Comparison of ENCODE assay signal across 1 cellular context in the genomic region with DNA sequence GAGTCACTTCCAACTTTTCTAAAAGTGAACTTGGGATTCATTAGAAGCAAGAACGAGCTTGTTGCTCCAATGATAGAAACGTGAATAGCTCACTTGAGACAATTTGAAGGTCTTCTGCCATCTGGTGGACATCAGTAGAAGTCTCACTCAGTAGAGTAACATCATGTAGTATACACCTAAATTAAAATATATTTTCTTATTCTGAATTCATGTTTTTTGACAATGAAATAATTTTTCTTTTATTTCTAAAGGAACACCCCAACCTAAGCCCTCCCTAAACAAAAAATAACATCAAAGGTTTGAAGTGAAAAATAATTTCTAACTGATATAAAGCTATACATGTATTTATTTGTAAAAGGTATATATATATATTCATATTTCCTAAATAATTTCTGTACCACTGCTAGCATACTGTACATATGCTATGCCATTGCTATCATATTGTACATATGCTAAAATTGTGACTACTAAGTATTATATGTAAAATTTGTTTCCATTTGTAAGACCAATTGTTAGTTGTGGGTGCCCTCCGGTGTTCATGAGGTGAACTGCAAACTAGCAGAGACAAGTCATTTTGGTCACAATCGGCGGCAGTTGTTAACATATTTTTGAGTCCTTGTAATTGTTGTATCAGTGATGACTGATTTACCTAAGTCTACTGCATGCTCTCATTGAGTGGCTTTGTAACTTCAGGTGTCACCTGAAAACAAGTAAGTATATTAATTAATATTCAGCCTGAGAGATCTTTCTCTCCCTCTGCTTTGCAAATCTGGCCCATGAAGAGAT.
TF ChIP-seq lines count a peak whose summit lies in the region.

No MANE protein-coding gene starts in this region.

TF ChIP-seq in H1, 55 proteins besides CTCF, POLR2A, EP300 and RAD21:
- TF ChIP-seq, protein P1, sequence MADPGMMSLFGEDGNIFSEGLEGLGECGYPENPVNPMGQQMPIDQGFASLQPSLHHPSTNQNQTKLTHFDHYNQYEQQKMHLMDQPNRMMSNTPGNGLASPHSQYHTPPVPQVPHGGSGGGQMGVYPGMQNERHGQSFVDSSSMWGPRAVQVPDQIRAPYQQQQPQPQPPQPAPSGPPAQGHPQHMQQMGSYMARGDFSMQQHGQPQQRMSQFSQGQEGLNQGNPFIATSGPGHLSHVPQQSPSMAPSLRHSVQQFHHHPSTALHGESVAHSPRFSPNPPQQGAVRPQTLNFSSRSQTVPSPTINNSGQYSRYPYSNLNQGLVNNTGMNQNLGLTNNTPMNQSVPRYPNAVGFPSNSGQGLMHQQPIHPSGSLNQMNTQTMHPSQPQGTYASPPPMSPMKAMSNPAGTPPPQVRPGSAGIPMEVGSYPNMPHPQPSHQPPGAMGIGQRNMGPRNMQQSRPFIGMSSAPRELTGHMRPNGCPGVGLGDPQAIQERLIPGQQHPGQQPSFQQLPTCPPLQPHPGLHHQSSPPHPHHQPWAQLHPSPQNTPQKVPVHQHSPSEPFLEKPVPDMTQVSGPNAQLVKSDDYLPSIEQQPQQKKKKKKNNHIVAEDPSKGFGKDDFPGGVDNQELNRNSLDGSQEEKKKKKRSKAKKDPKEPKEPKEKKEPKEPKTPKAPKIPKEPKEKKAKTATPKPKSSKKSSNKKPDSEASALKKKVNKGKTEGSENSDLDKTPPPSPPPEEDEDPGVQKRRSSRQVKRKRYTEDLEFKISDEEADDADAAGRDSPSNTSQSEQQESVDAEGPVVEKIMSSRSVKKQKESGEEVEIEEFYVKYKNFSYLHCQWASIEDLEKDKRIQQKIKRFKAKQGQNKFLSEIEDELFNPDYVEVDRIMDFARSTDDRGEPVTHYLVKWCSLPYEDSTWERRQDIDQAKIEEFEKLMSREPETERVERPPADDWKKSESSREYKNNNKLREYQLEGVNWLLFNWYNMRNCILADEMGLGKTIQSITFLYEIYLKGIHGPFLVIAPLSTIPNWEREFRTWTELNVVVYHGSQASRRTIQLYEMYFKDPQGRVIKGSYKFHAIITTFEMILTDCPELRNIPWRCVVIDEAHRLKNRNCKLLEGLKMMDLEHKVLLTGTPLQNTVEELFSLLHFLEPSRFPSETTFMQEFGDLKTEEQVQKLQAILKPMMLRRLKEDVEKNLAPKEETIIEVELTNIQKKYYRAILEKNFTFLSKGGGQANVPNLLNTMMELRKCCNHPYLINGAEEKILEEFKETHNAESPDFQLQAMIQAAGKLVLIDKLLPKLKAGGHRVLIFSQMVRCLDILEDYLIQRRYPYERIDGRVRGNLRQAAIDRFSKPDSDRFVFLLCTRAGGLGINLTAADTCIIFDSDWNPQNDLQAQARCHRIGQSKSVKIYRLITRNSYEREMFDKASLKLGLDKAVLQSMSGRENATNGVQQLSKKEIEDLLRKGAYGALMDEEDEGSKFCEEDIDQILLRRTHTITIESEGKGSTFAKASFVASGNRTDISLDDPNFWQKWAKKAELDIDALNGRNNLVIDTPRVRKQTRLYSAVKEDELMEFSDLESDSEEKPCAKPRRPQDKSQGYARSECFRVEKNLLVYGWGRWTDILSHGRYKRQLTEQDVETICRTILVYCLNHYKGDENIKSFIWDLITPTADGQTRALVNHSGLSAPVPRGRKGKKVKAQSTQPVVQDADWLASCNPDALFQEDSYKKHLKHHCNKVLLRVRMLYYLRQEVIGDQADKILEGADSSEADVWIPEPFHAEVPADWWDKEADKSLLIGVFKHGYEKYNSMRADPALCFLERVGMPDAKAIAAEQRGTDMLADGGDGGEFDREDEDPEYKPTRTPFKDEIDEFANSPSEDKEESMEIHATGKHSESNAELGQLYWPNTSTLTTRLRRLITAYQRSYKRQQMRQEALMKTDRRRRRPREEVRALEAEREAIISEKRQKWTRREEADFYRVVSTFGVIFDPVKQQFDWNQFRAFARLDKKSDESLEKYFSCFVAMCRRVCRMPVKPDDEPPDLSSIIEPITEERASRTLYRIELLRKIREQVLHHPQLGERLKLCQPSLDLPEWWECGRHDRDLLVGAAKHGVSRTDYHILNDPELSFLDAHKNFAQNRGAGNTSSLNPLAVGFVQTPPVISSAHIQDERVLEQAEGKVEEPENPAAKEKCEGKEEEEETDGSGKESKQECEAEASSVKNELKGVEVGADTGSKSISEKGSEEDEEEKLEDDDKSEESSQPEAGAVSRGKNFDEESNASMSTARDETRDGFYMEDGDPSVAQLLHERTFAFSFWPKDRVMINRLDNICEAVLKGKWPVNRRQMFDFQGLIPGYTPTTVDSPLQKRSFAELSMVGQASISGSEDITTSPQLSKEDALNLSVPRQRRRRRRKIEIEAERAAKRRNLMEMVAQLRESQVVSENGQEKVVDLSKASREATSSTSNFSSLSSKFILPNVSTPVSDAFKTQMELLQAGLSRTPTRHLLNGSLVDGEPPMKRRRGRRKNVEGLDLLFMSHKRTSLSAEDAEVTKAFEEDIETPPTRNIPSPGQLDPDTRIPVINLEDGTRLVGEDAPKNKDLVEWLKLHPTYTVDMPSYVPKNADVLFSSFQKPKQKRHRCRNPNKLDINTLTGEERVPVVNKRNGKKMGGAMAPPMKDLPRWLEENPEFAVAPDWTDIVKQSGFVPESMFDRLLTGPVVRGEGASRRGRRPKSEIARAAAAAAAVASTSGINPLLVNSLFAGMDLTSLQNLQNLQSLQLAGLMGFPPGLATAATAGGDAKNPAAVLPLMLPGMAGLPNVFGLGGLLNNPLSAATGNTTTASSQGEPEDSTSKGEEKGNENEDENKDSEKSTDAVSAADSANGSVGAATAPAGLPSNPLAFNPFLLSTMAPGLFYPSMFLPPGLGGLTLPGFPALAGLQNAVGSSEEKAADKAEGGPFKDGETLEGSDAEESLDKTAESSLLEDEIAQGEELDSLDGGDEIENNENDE (IDR thresholded peaks at IDR 0.05; ENCODE audit: insufficient replicate concordance, low read length): peak; percentile 22
- TF ChIP-seq SIRT6 (IDR thresholded peaks at IDR 0.05; ENCODE audit: low read length): no peak
